ENCODE assay signal across 8 cellular contexts in genomic region chr1:227562923-227563318, GRCh38. TPM values are rescaled to one million over a fixed set of nuclear protein-coding genes. Genes with fewer than 3 reads are reported as not detected.
A peak's percentile ranks its signal among the peaks of the same experiment; 100 is the strongest.
DNase-seq lines count a peak whose midpoint lies in the region; ATAC-seq and TF ChIP-seq lines count a peak whose summit lies in the region.

No MANE protein-coding gene starts in this region.

- CTCF ChIA-PET in T-cell (lab: Charles Lee), result interaction anchor here in 1 of 2 donors (2.6 kb wide), 1 partner anchor 20 kb away, joined by 15 read pairs; no protein-coding TSS in a partner anchor

- peak overlapping the region; percentile 87 for H3K4me3 ChIP-seq in fibroblast of villous mesenchyme (ENCODE audit: low read depth, low read length)

- H3K27me3 Mint-ChIP-seq in activated T-cell treated with anti-CD3 and anti-CD28 coated beads, Interleukin-2, amount 50 U/mL, for 4 hours (ENCODE audit: low read depth), result peaks cover 30% of the 10 kb centered on the region
- H3K27me3 Mint-ChIP-seq in T-cell, result peaks cover 30 to 31% of the 10 kb centered on the region in 2 donors
- H3K27me3 Mint-ChIP-seq in stimulated activated memory B cell treated with anti-CD40 and anti-IgM and Interleukin-4, amounts not matched to agents 10 μg/mL and 1 μg/mL and 100 μg/mL, for 72 hours, result peaks cover 32% of the 10 kb centered on the region

- no peak for DNase-seq in activated T-cell treated with anti-CD3 and anti-CD28 coated beads, Interleukin-2, amount 50 U/mL, for 4 hours
- DNase-seq in activated T-cell treated with anti-CD3 and anti-CD28 coated beads, Interleukin-2, amount 50 U/mL, for 1 hour, result no peak
- DNase-seq in T-cell (no peak), fibroblast of villous mesenchyme (ENCODE audit: low read depth) (no peak), MV-4-11 (lab: John Stamatoyannopoulos, UW) (no peak)
- DNase-seq in central memory CD4-positive, alpha-beta T cell, result no peak

- ATAC-seq in activated T-cell treated with anti-CD3 and anti-CD28 coated beads, Interleukin-2, amount 50 U/mL, for 4 hours, result no peak
- ATAC-seq in T-cell (replicated peaks in 1 of 4) (no peak), HG03097 (IDR thresholded peaks at IDR 0.05; ENCODE audit: low FRiP score, unreplicated experiment) (no peak)
- ATAC-seq in stimulated activated memory B cell treated with anti-CD40 and anti-IgM and Interleukin-4, amounts not matched to agents 10 μg/mL and 1 μg/mL and 100 μg/mL, for 72 hours, result no peak

- TF ChIP-seq CTCF in fibroblast of villous mesenchyme (IDR thresholded peaks at IDR 0.05; ENCODE audit: insufficient read depth, low read depth, low read length), result no peak

- H3K4me1 Mint-ChIP-seq in activated T-cell treated with anti-CD3 and anti-CD28 coated beads, Interleukin-2, amount 50 U/mL, for 4 hours (ENCODE audit: low read depth), result peaks cover 23% of the 10 kb centered on the region
- peaks cover 26 to 46% (median 38%) of the 10 kb centered on the region in 3 donors for H3K4me1 Mint-ChIP-seq in T-cell
- H3K4me1 Mint-ChIP-seq in stimulated activated memory B cell treated with anti-CD40 and anti-IgM and Interleukin-4, amounts not matched to agents 10 μg/mL and 1 μg/mL and 100 μg/mL, for 72 hours, result peaks cover 49% of the 10 kb centered on the region

- H3K9me3 Mint-ChIP-seq in activated T-cell treated with anti-CD3 and anti-CD28 coated beads, Interleukin-2, amount 50 U/mL, for 4 hours, result no peaks in the 10 kb centered on the region
- H3K9me3 Mint-ChIP-seq in T-cell, result no peaks in the 10 kb centered on the region
- H3K9me3 Mint-ChIP-seq in stimulated activated memory B cell treated with anti-CD40 and anti-IgM and Interleukin-4, amounts not matched to agents 10 μg/mL and 1 μg/mL and 100 μg/mL, for 72 hours, result peaks cover 12% of the 10 kb centered on the region

- peak overlapping the region in 1 of 2 donors; percentile 79 for H3K27ac Mint-ChIP-seq in T-cell
- H3K27ac Mint-ChIP-seq in stimulated activated memory B cell treated with anti-CD40 and anti-IgM and Interleukin-4, amounts not matched to agents 10 μg/mL and 1 μg/mL and 100 μg/mL, for 72 hours, result peak overlapping the region; percentile 98

- POLR2A ChIA-PET in T-cell (lab: Charles Lee), result no interaction called here

- H3K4me3 Mint-ChIP-seq in activated T-cell treated with anti-CD3 and anti-CD28 coated beads, Interleukin-2, amount 50 U/mL, for 4 hours, result peak overlapping the region; percentile 87
- peak overlapping the region; percentile 88 to 97 (median 88) for H3K4me3 Mint-ChIP-seq in T-cell
- peak overlapping the region; percentile 92 for H3K4me3 Mint-ChIP-seq in stimulated activated memory B cell treated with anti-CD40 and anti-IgM and Interleukin-4, amounts not matched to agents 10 μg/mL and 1 μg/mL and 100 μg/mL, for 72 hours

- peaks cover 1% of the 10 kb centered on the region for H3K36me3 Mint-ChIP-seq in activated T-cell treated with anti-CD3 and anti-CD28 coated beads, Interleukin-2, amount 50 U/mL, for 4 hours (ENCODE audit: insufficient read depth)
- peaks cover 10% of the 10 kb centered on the region for H3K36me3 Mint-ChIP-seq in T-cell
- peaks cover 19% of the 10 kb centered on the region for H3K36me3 Mint-ChIP-seq in stimulated activated memory B cell treated with anti-CD40 and anti-IgM and Interleukin-4, amounts not matched to agents 10 μg/mL and 1 μg/mL and 100 μg/mL, for 72 hours

RNA-seq across cellular contexts. Expression of gene ZNF678, which starts 0.4 kb away (rescaled TPM):
- total RNA-seq in activated T-cell treated with anti-CD3 and anti-CD28 coated beads, Interleukin-2, amount 50 U/mL, for 4 hours, result 1 to 10 TPM; 8.0 to 9.6 (median 9.1) TPM
- total RNA-seq in T-cell (1 to 10 TPM; 7.2 to 8.8 (median 7.4) TPM), fibroblast of villous mesenchyme (4.2 and 5.2 TPM in 2 replicates)
